Comparison of ENCODE assay signal across 11 cellular contexts in the genomic region with DNA sequence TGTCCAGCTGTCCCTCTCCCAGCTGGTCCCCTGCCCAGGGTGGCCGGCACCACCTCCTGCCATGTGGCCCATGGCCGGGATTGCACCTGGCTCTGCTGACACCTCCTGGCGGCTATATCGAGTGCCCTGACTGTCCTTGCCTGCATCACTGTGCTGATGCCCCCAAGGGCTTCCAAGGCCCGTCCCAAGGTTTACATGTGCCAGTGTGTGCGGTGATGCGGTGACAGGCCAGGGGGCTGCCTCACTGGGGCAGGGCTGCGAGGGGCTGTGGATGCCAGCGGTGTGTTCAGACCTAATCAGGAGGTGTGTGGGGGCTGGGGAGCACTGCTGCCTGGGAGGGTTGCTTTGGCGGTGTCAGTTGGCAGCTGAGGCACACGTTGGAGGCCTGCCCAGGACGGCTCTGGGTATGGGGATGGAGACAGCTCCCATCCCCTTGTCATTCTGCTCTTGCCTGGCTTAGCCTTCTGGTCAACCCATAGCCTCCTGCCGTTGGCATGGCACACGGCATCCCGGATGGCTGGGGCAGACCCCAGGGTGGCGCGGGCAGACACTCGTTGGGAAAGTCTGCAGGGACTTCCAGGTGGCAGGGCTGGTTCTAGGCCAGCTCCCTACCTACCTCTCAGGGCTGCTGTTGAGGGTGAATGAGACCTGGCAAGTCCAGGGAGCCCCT. TPM values are rescaled to one million over a fixed set of nuclear protein-coding genes. Genes with fewer than 3 reads are reported as not detected.
DNase-seq lines count a peak whose midpoint lies in the region; ATAC-seq, FAIRE-seq and TF ChIP-seq lines count a peak whose summit lies in the region.
"Had no signal": no experiment of that assay in that cellular context is flagged by ENCODE, and none has a peak within 500 bp of the region (broad histone marks: within the 10 kb centered on the region; RNA-seq: fewer than 3 reads in every experiment).

No MANE protein-coding gene starts in this region.

- DNase-seq in astrocyte (ENCODE audit: low read depth) = no peak
- no peak for DNase-seq in mesenchymal stem cell
- no peak for DNase-seq in urothelium cell line (ENCODE audit: low spot score)
- no peak for DNase-seq in stimulated activated CD4-positive, alpha-beta T cell treated with anti-CD3 and anti-CD28 coated beads, Interleukin-4, amount 100 ng/mL, for 4 hours
- no peak for DNase-seq in GM12891 (ENCODE audit: insufficient read length, low spot score)
- DNase-seq: activated gamma-delta T cell, Caco-2, NCI-H1105 treated with DMSO at 0.1 percent for 48 hours had no signal

- H3K27me3 Mint-ChIP-seq in astrocyte (ENCODE audit: low read depth, unreplicated experiment) = no peaks in the 10 kb centered on the region

- no peak overlapping the region for H2BK5ac ChIP-seq in mesenchymal stem cell (ENCODE audit: low read depth, low read length, poor library complexity, severe bottlenecking)

- peak overlapping the region; percentile 29 for H2BK15ac ChIP-seq in mesenchymal stem cell (ENCODE audit: low read depth, poor library complexity, severe bottlenecking)

- H3K27ac ChIP-seq in 22Rv1 = peak overlapping the region; percentile 89; the same call in 1 of the 2 replicates
- 0 out of 2 replicates have a peak overlapping the region, but pooled peaks have one; percentile 9 for H3K27ac ChIP-seq in HEK293 (ENCODE audit: extremely low read depth, low read depth, low read length)
- H3K27ac ChIP-seq in astrocyte (ENCODE audit: low read depth, low read length) = no peak overlapping the region
- H3K27ac ChIP-seq in mesenchymal stem cell (ENCODE audit: low read length, poor library complexity, severe bottlenecking) = no peak overlapping the region

- FAIRE-seq in astrocyte (lab: Jason Lieb, UNC) = no peak
- no peak for FAIRE-seq in urothelium cell line (lab: Jason Lieb, UNC)
- no peak for FAIRE-seq in GM12891 (lab: Jason Lieb, UNC)

- TF ChIP-seq POLR2A in GM12891 (IDR thresholded peaks at IDR 0.05; ENCODE audit: low read depth, low read length) = no peak

- H4K91ac ChIP-seq in mesenchymal stem cell (ENCODE audit: low read length) = peak overlapping the region; percentile 53

- H2BK120ac ChIP-seq in mesenchymal stem cell (ENCODE audit: low read depth, low read length) = no peak overlapping the region

- POLR2A ChIA-PET in HEK293 (lab: Yijun Ruan, JAX) = no interaction called here

- H3K4me1 Mint-ChIP-seq in astrocyte (ENCODE audit: low read depth, unreplicated experiment) = peaks cover 20% of the 10 kb centered on the region

- CTCF ChIA-PET in HEK293 (lab: Yijun Ruan, JAX) = no interaction called here

- no peak overlapping the region for H2AFZ ChIP-seq in astrocyte (ENCODE audit: low read depth, low read length)
- no peak overlapping the region for H2AFZ ChIP-seq in mesenchymal stem cell (ENCODE audit: low read depth, low read length)

- H3K36me3 ChIP-seq in HEK293 (ENCODE audit: control insufficient read depth in 2 of 2, insufficient read depth in 1 of 2, low read length in 2 of 2) (peaks cover 11 to 57% of the 10 kb centered on the region in 2 experiments; a peak in 2 of 3 replicates), astrocyte (ENCODE audit: insufficient read depth, low read length) (no peaks in the 10 kb centered on the region), mesenchymal stem cell (ENCODE audit: control insufficient read depth in 1 of 2, insufficient read depth in 2 of 2, low read depth in 1 of 2, low read length in 2 of 2) (peaks cover 37 to 42% of the 10 kb centered on the region in 2 experiments)

- no peak for ATAC-seq in HG03095 (IDR thresholded peaks at IDR 0.05; ENCODE audit: unreplicated experiment)

- peaks cover 7% of the 10 kb centered on the region for H3K36me3 Mint-ChIP-seq in astrocyte (ENCODE audit: low read depth, unreplicated experiment)

- H3K79me2 ChIP-seq in astrocyte (ENCODE audit: insufficient read depth, low read length) = peaks cover 100% of the 10 kb centered on the region

- peak overlapping the region in 1 of 2 experiments; percentile 37 for H2BK12ac ChIP-seq in mesenchymal stem cell (ENCODE audit: low read length in 2 of 2)

- H3K9me3 ChIP-seq in HEK293 (ENCODE audit: control insufficient read depth, insufficient read depth, low read depth, low read length) (no peaks in the 10 kb centered on the region), astrocyte (ENCODE audit: insufficient read depth, low read depth, low read length) (peaks cover 3% of the 10 kb centered on the region), mesenchymal stem cell (ENCODE audit: control insufficient read depth, low read length) (no peaks in the 10 kb centered on the region)
- H3K9me3 ChIP-seq: Caco-2 had no signal

- TF ChIP-seq CTCF in 22Rv1 (IDR thresholded peaks at IDR 0.05) = no peak
- 0 out of 2 replicates have a peak, but pooled peaks have one; percentile 7 for TF ChIP-seq CTCF in HEK293 (tag by site-specific recombination; IDR thresholded peaks at IDR 0.05)
- no peak for TF ChIP-seq CTCF in astrocyte (IDR thresholded peaks at IDR 0.05; ENCODE audit: insufficient read depth, low read depth, low read length)

- no peak overlapping the region for H3K9ac ChIP-seq in astrocyte (ENCODE audit: low read length)
- peak overlapping the region; percentile 28 for H3K9ac ChIP-seq in mesenchymal stem cell (ENCODE audit: low read length)

- H3K4me1 ChIP-seq in HEK293 (ENCODE audit: control insufficient read depth, insufficient read depth, low read length) (peaks cover 20% of the 10 kb centered on the region), astrocyte (ENCODE audit: insufficient read depth, low read length) (peaks cover 26% of the 10 kb centered on the region), mesenchymal stem cell (ENCODE audit: control insufficient read depth, insufficient read depth, low read depth, low read length) (peaks cover 52% of the 10 kb centered on the region)

- H3K79me1 ChIP-seq in mesenchymal stem cell (replicated peaks; ENCODE audit: low read length, poor library complexity, severe bottlenecking) = peaks cover 16% of the 10 kb centered on the region

- peak overlapping the region in 1 of 2 experiments; percentile 46 for H3K23ac ChIP-seq in mesenchymal stem cell (ENCODE audit: low read length in 2 of 2)

- H3K27ac Mint-ChIP-seq in astrocyte (ENCODE audit: unreplicated experiment) = no peak overlapping the region

- peak overlapping the region in 1 of 2 experiments; percentile 34 for H3K18ac ChIP-seq in mesenchymal stem cell (ENCODE audit: low read depth in 1 of 2, low read length in 2 of 2)

- no peak overlapping the region for H3K4me3 Mint-ChIP-seq in astrocyte (ENCODE audit: unreplicated experiment)

- peak overlapping the region; percentile 10 for H3K4me2 ChIP-seq in astrocyte (ENCODE audit: low read length)
- no peak overlapping the region for H3K4me2 ChIP-seq in mesenchymal stem cell (ENCODE audit: low read length, poor library complexity, severe bottlenecking)

- no peak overlapping the region for H3K4ac ChIP-seq in mesenchymal stem cell (ENCODE audit: low read depth in 1 of 2, low read length in 2 of 2)

- H3K14ac ChIP-seq in mesenchymal stem cell (ENCODE audit: low read length in 2 of 2) = peak overlapping the region in 1 of 2 experiments; percentile 19

- H4K8ac ChIP-seq in mesenchymal stem cell (ENCODE audit: low read length) = no peak overlapping the region

- H4K20me1 ChIP-seq in astrocyte (ENCODE audit: insufficient read depth, low read length) = peaks cover 93% of the 10 kb centered on the region

- no peaks in the 10 kb centered on the region for H3K27me3 ChIP-seq in astrocyte (ENCODE audit: insufficient read depth, low read length)
- H3K27me3 ChIP-seq in mesenchymal stem cell (ENCODE audit: control insufficient read depth in 1 of 2, insufficient read depth in 1 of 2, low read length in 2 of 2) = no peaks in the 10 kb centered on the region

- no peak overlapping the region for H3K4me3 ChIP-seq in HEK293 (ENCODE audit: low read depth, low read length)
- H3K4me3 ChIP-seq in astrocyte (ENCODE audit: insufficient read depth, low read depth, low read length) = no peak overlapping the region
- no peak overlapping the region for H3K4me3 ChIP-seq in mesenchymal stem cell (ENCODE audit: insufficient read depth in 1 of 2, low read depth in 1 of 2, low read length in 2 of 2)

- H2AK5ac ChIP-seq in mesenchymal stem cell (ENCODE audit: low read length, severe bottlenecking) = peak overlapping the region; percentile 20

- WGBS in mesenchymal stem cell = 90% methylated on average over 18 of the region's 18 CpGs

- peaks cover 7% of the 10 kb centered on the region for H3K9me3 Mint-ChIP-seq in astrocyte (ENCODE audit: unreplicated experiment)

TF ChIP-seq in HEK293, 187 proteins besides CTCF, POLR2A, EP300 and RAD21 (continues in another document):
- TF ChIP-seq GLIS1 (tag by site-specific recombination; IDR thresholded peaks at IDR 0.05) (peak; percentile 40; the same call in 1 of the 2 replicates), ZNF10 (tag by site-specific recombination; IDR thresholded peaks at IDR 0.05) (peak; percentile 51; the same call in 1 of the 2 replicates), GLIS2 (tag by site-specific recombination; IDR thresholded peaks at IDR 0.05) (peak; percentile 51)

TF ChIP-seq in GM12891, 5 proteins besides CTCF, POLR2A, EP300 and RAD21:
- TF ChIP-seq SPI1 (IDR thresholded peaks at IDR 0.05; ENCODE audit: low read depth, low read length) (no peak), POU2F2 (IDR thresholded peaks at IDR 0.05; ENCODE audit: low read depth, low read length) (no peak), POLR2AphosphoS5 (IDR thresholded peaks at IDR 0.05; ENCODE audit: low read depth, low read length) (no peak), PAX5 (IDR thresholded peaks at IDR 0.05; ENCODE audit: insufficient read depth, low read length, severe bottlenecking) (no peak), TAF1 (IDR thresholded peaks at IDR 0.05; ENCODE audit: low read depth, low read length) (no peak)

RNA-seq across cellular contexts. Expression of gene MAP2K3, which starts 5.5 kb away (rescaled TPM):
- 35.5 and 44.3 TPM in 2 replicates for total RNA-seq in astrocyte
- 25.0 TPM for polyA plus RNA-seq in mesenchymal stem cell (2013, experiment 1 of 2)
- 24.1 TPM for polyA plus RNA-seq in mesenchymal stem cell (2013, experiment 2 of 2)
- 15.2 TPM for polyA plus RNA-seq in GM12891 (2012; ENCODE audit: low read depth, missing spikeins)

RNA-seq across cellular contexts. Expression of gene NATD1, which starts 36.8 kb away (rescaled TPM):
- 7.1 and 7.9 TPM in 2 replicates for total RNA-seq in astrocyte
- 3.2 TPM for polyA plus RNA-seq in mesenchymal stem cell (2013, experiment 1 of 2)
- 3.2 TPM for polyA plus RNA-seq in mesenchymal stem cell (2013, experiment 2 of 2)
- polyA plus RNA-seq in GM12891 (2012; ENCODE audit: low read depth, missing spikeins) = 0.59 TPM

Comparison
In these comparisons a context has a peak if more than half of its experiments do, and no peak if none do; other contexts are left out.
1. H3K27ac ChIP-seq: peak in 22Rv1 (single experiment) and HEK293 (single experiment); none in astrocyte (single experiment) and mesenchymal stem cell (single experiment).